ENCODE assay signal across 8 cellular contexts in the genomic region with DNA sequence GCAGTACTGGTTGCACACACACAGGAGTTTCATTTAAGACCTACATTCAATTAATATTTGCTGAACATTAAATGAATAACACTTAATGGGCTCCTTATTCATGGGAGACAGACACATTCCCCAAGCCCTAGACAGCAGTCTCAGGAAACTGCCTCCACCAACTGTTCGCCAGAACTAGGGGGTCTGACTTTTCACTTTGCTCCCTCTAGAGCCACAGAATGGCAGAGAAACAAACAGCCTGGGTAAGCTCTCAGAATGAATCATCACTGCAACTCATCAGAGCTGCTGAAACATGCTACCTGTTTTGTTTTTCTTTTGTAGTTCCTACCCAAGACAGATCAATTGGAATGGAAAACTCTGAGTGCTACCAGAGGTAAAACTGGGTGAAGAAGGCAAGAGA. TPM values are rescaled to one million over a fixed set of nuclear protein-coding genes. Genes with fewer than 3 reads are reported as not detected.
DNase-seq lines count a peak whose midpoint lies in the region; ATAC-seq and TF ChIP-seq lines count a peak whose summit lies in the region.

No MANE protein-coding gene starts in this region.

- no peaks in the 10 kb centered on the region for H3K27me3 ChIP-seq in neuronal stem cell (ENCODE audit: control insufficient read depth in 3 of 3, insufficient read depth in 3 of 3, low read depth in 1 of 3, low read length in 3 of 3)

- no peak overlapping the region for H3K23ac ChIP-seq in neuronal stem cell (ENCODE audit: low read depth, low read length, poor library complexity)

- no peaks in the 10 kb centered on the region for H3K9me3 ChIP-seq in neuronal stem cell (replicated peaks in 1 of 2; ENCODE audit: control insufficient read depth in 2 of 2, insufficient read depth in 1 of 2, low read depth in 1 of 2, low read length in 2 of 2)

- no peak overlapping the region for H3K4me3 Mint-ChIP-seq in HFFc6
- H3K4me3 Mint-ChIP-seq in activated naive CD8-positive, alpha-beta T cell treated with anti-CD3 and anti-CD28 coated beads, Interleukin-2, amount 10 ng/mL, durations not matched to agents 7 days and 5 days = no peak overlapping the region

- H4K91ac ChIP-seq in neuronal stem cell (ENCODE audit: low read depth, low read length, poor library complexity) = no peak overlapping the region

- TF ChIP-seq CTCF in GM10266 (IDR thresholded peaks at IDR 0.05; ENCODE audit: control insufficient read depth, insufficient read depth, low read depth, missing control alignments) = peak; percentile 7
- no peak for TF ChIP-seq CTCF in HFFc6 (IDR thresholded peaks at IDR 0.05)

- ATAC-seq in activated naive CD8-positive, alpha-beta T cell treated with anti-CD3 and anti-CD28 coated beads, Interleukin-2, amount 10 ng/mL, durations not matched to agents 7 days and 5 days (ENCODE audit: low read depth) = peak; percentile 85
- ATAC-seq in HG03378 (IDR thresholded peaks at IDR 0.05; ENCODE audit: unreplicated experiment) = no peak

- no peak overlapping the region for H2BK15ac ChIP-seq in neuronal stem cell (ENCODE audit: low read length)

- H3K4me2 ChIP-seq in neuronal stem cell (ENCODE audit: insufficient read depth, low read length, poor library complexity, severe bottlenecking) = no peak overlapping the region

- H3K4ac ChIP-seq in neuronal stem cell (ENCODE audit: low read length) = no peak overlapping the region

- H2AFZ ChIP-seq in neuronal stem cell (ENCODE audit: low read length) = no peak overlapping the region

- H3K4me1 Mint-ChIP-seq in HFFc6 (ENCODE audit: low read depth) = peaks cover 19% of the 10 kb centered on the region
- H3K4me1 Mint-ChIP-seq in activated naive CD8-positive, alpha-beta T cell treated with anti-CD3 and anti-CD28 coated beads, Interleukin-2, amount 10 ng/mL, durations not matched to agents 7 days and 5 days = peaks cover 18% of the 10 kb centered on the region

- no peak overlapping the region for H3K18ac ChIP-seq in neuronal stem cell (ENCODE audit: low read length)

- peaks cover 19 to 46% of the 10 kb centered on the region in 2 donors for H3K36me3 ChIP-seq in neuronal stem cell (replicated peaks in 1 of 2; ENCODE audit: control insufficient read depth in 2 of 2, insufficient read depth in 2 of 2, low read length in 2 of 2)

- peak; percentile 44 for DNase-seq in GM10266 (ENCODE audit: extremely low spot score)
- peak; percentile 24 for DNase-seq in HFFc6
- DNase-seq in activated naive CD8-positive, alpha-beta T cell treated with anti-CD3 and anti-CD28 coated beads, Interleukin-2, amount 10 ng/mL, durations not matched to agents 7 days and 5 days = no peak
- peak; percentile 16 for DNase-seq in medulla oblongata (ENCODE audit: extremely low spot score)
- no peak for DNase-seq in neuronal stem cell (ENCODE audit: low spot score)
- no peak for DNase-seq in NCI-H187 (lab: John Stamatoyannopoulos, UW)
- DNase-seq in DMS114 treated with DMSO at 0.1 percent for 48 hours (lab: John Stamatoyannopoulos, UW; ENCODE audit: unreplicated experiment) = no peak

- no peak overlapping the region for H3K4me3 ChIP-seq in neuronal stem cell (ENCODE audit: low read length in 2 of 2)

- no peak overlapping the region for H2AK5ac ChIP-seq in neuronal stem cell (ENCODE audit: low read depth, low read length)

- no peaks in the 10 kb centered on the region for H3K9me3 Mint-ChIP-seq in HFFc6
- H3K9me3 Mint-ChIP-seq in activated naive CD8-positive, alpha-beta T cell treated with anti-CD3 and anti-CD28 coated beads, Interleukin-2, amount 10 ng/mL, durations not matched to agents 7 days and 5 days = no peaks in the 10 kb centered on the region

- H2BK120ac ChIP-seq in neuronal stem cell (ENCODE audit: low read depth, low read length) = no peak overlapping the region

- H3K27ac Mint-ChIP-seq in HFFc6 = no peak overlapping the region
- H3K27ac Mint-ChIP-seq in activated naive CD8-positive, alpha-beta T cell treated with anti-CD3 and anti-CD28 coated beads, Interleukin-2, amount 10 ng/mL, durations not matched to agents 7 days and 5 days = peak overlapping the region; percentile 36

- H2BK12ac ChIP-seq in neuronal stem cell (ENCODE audit: low read length) = no peak overlapping the region

- no peak overlapping the region for H3K14ac ChIP-seq in neuronal stem cell (ENCODE audit: low read length)

- H3K36me3 Mint-ChIP-seq in HFFc6 (ENCODE audit: low read depth) = peaks cover 16% of the 10 kb centered on the region
- peaks cover 34% of the 10 kb centered on the region for H3K36me3 Mint-ChIP-seq in activated naive CD8-positive, alpha-beta T cell treated with anti-CD3 and anti-CD28 coated beads, Interleukin-2, amount 10 ng/mL, durations not matched to agents 7 days and 5 days

- H3K27ac ChIP-seq in neuronal stem cell (replicated peaks; ENCODE audit: low read length) = no peak overlapping the region

- peaks cover 1% of the 10 kb centered on the region for H3K27me3 Mint-ChIP-seq in HFFc6 (ENCODE audit: insufficient read depth)
- H3K27me3 Mint-ChIP-seq in activated naive CD8-positive, alpha-beta T cell treated with anti-CD3 and anti-CD28 coated beads, Interleukin-2, amount 10 ng/mL, durations not matched to agents 7 days and 5 days = no peaks in the 10 kb centered on the region

- WGBS in neuronal stem cell (ENCODE audit: extremely low coverage in 2 of 2, insufficient read length in 2 of 2, insufficient replicate concordance in 1 of 2), 2 donors = no CpG with 5 or more reads among the region's 1 CpG

- H3K79me1 ChIP-seq in neuronal stem cell (ENCODE audit: low read depth, low read length) = no peaks in the 10 kb centered on the region

- H3K4me1 ChIP-seq in neuronal stem cell (ENCODE audit: control insufficient read depth in 2 of 2, insufficient read depth in 1 of 2, low read depth in 1 of 2, low read length in 2 of 2) = no peaks in the 10 kb centered on the region

- POLR2A ChIA-PET in activated naive CD8-positive, alpha-beta T cell treated with anti-CD3 and anti-CD28 coated beads, Interleukin-2, amount 10 ng/mL, durations not matched to agents 7 days and 5 days (lab: Charles Lee) = interaction anchor here (1.3 to 1.6 kb wide), 2 partner anchors 31 to 33 kb away, joined by 7 read pairs; no protein-coding TSS in a partner anchor

- H3K9ac ChIP-seq in neuronal stem cell (ENCODE audit: low read depth, low read length, poor library complexity) = no peak overlapping the region

- no peak overlapping the region for H4K8ac ChIP-seq in neuronal stem cell (ENCODE audit: low read depth, low read length)

- no peak overlapping the region for H2BK5ac ChIP-seq in neuronal stem cell (ENCODE audit: low read length)

RNA-seq across cellular contexts. Expression of gene ELK4, which starts 31.7 kb away (rescaled TPM):
- total RNA-seq in HFFc6 (2021; fragmentation: NEBNext Ultra II Directional; extraction: Animal tissue kit (Norgen Biotek cat#: 25700)) = 10 to 100 TPM; 32.9 to 37.6 (median 35.6) TPM
- total RNA-seq in activated naive CD8-positive, alpha-beta T cell treated with anti-CD3 and anti-CD28 coated beads, Interleukin-2, amount 10 ng/mL, durations not matched to agents 7 days and 5 days = 100 to 1,000 TPM; 124 to 141 TPM
- polyA plus RNA-seq in neuronal stem cell (2013, experiment 1 of 2) = 15.5 TPM
- 15.7 TPM for polyA plus RNA-seq in neuronal stem cell (2013, experiment 2 of 2)

Comparison
In these comparisons a context has a peak if more than half of its experiments do, and no peak if none do; other contexts are left out.
1. DNase-seq: peak in GM10266 (single experiment), HFFc6 (single experiment) and medulla oblongata (single experiment); none in activated naive CD8-positive, alpha-beta T cell treated with anti-CD3 and anti-CD28 coated beads, Interleukin-2, amount 10 ng/mL, durations not matched to agents 7 days and 5 days (single experiment), neuronal stem cell (single experiment), NCI-H187 (0 of 2) and DMS114 treated with DMSO at 0.1 percent for 48 hours (single experiment).